In genomic region chr12:3034067-3034750, GRCh38 we compare ENCODE assay signal across 8 cellular contexts. TPM values are rescaled to one million over a fixed set of nuclear protein-coding genes. Genes with fewer than 3 reads are reported as not detected.
DNase-seq lines count a peak whose midpoint lies in the region; ATAC-seq, FAIRE-seq and TF ChIP-seq lines count a peak whose summit lies in the region.

No MANE protein-coding gene starts in this region.

- intact Hi-C loops in activated CD4-positive, alpha-beta T cell treated with anti-CD3 and anti-CD28 coated beads for 36 hours (cut with DNase I, micrococcal nuclease), result no loop called here

- POLR2A ChIA-PET in activated CD4-positive, alpha-beta T cell treated with anti-CD3 and anti-CD28 coated beads for 36 hours (lab: Charles Lee), result no interaction called here

- in situ Hi-C loops in brain microvascular endothelial cell (cut with HindIII; ENCODE audit: low pct_ligation_motif_present, low sequenced_read_pairs), result no loop called here

- peak; percentile 93 for TF ChIP-seq CTCF in brain microvascular endothelial cell (IDR thresholded peaks at IDR 0.05; ENCODE audit: low read depth, low read length, missing control alignments)

- no peaks in the 10 kb centered on the region for H3K4me1 Mint-ChIP-seq in activated CD4-positive, alpha-beta T cell treated with anti-CD3 and anti-CD28 coated beads for 36 hours

- FAIRE-seq in RCC 7860 (lab: Jason Lieb, UNC), result no peak

- no peaks in the 10 kb centered on the region for H3K27me3 ChIP-seq in brain microvascular endothelial cell (replicated peaks)

- no peaks in the 10 kb centered on the region for H3K36me3 Mint-ChIP-seq in activated CD4-positive, alpha-beta T cell treated with anti-CD3 and anti-CD28 coated beads for 36 hours (ENCODE audit: low read depth)

- H3K27ac Mint-ChIP-seq in activated CD4-positive, alpha-beta T cell treated with anti-CD3 and anti-CD28 coated beads for 36 hours, result no peak overlapping the region

- H3K4me3 ChIP-seq in brain microvascular endothelial cell (ENCODE audit: low read depth, low read length), result no peak overlapping the region

- peak; percentile 92 for ATAC-seq in activated CD4-positive, alpha-beta T cell treated with anti-CD3 and anti-CD28 coated beads for 36 hours

- peak; percentile 72 for DNase-seq in activated CD4-positive, alpha-beta T cell treated with anti-CD3 and anti-CD28 coated beads for 36 hours
- no peak for DNase-seq in activated CD4-positive, alpha-beta T cell treated with anti-CD3 and anti-CD28 coated beads, Interleukin-2, amount 50 U/mL, for 4 hours
- DNase-seq in HUDEP-2 (lab: John Stamatoyannopoulos, UW; ENCODE audit: unreplicated experiment in 76 of 76) (peak in 59 of 76 experiments; percentile 4 to 73 (median 36)), RPMI7951 (ENCODE audit: low read depth) (peak; percentile 39), brain microvascular endothelial cell (peak; percentile 80), iris pigment epithelial cell (ENCODE audit: low read depth) (peak; percentile 78), RCC 7860 (ENCODE audit: low spot score) (no peak)
- DNase-seq in stimulated activated CD4-positive, alpha-beta T cell treated with anti-CD3 and anti-CD28 coated beads, Interleukin-15, amount 100 ng/mL, for 24 hours, result peak; percentile 70

- no peak overlapping the region for H3K27ac ChIP-seq in brain microvascular endothelial cell

- H3K9me3 Mint-ChIP-seq in activated CD4-positive, alpha-beta T cell treated with anti-CD3 and anti-CD28 coated beads for 36 hours (ENCODE audit: low read depth), result no peaks in the 10 kb centered on the region

- no peak overlapping the region for H3K4me3 Mint-ChIP-seq in activated CD4-positive, alpha-beta T cell treated with anti-CD3 and anti-CD28 coated beads for 36 hours

- H3K27me3 Mint-ChIP-seq in activated CD4-positive, alpha-beta T cell treated with anti-CD3 and anti-CD28 coated beads for 36 hours, result peaks cover 2% of the 10 kb centered on the region

- H3K36me3 ChIP-seq in brain microvascular endothelial cell (replicated peaks), result peaks cover 4% of the 10 kb centered on the region

- CTCF ChIA-PET in activated CD4-positive, alpha-beta T cell treated with anti-CD3 and anti-CD28 coated beads for 36 hours (lab: Charles Lee), result interaction anchor here (0.6 to 1.6 kb wide), 8 partner anchors 12 to 437 kb away, joined by 3 to 7 read pairs (median 3); no protein-coding TSS in a partner anchor

RNA-seq across cellular contexts. Expression of gene TSPAN9, which starts 43.0 kb away (rescaled TPM):
- 1 to 10 TPM in 1 of 2 experiments, under 1 TPM in 1; 0.82 to 1.3 TPM for total RNA-seq in activated CD4-positive, alpha-beta T cell treated with anti-CD3 and anti-CD28 coated beads for 36 hours
- 37.6 and 42.0 TPM in 2 replicates for total RNA-seq in RPMI7951 (2014; rRNA removed; shearing (Covaris generic))

Comparison
In these comparisons a context has a peak if more than half of its experiments do, and no peak if none do; other contexts are left out.
1. DNase-seq: peak in activated CD4-positive, alpha-beta T cell treated with anti-CD3 and anti-CD28 coated beads for 36 hours (single experiment), HUDEP-2 (59 of 76), RPMI7951 (single experiment), brain microvascular endothelial cell (single experiment), iris pigment epithelial cell (single experiment) and stimulated activated CD4-positive, alpha-beta T cell treated with anti-CD3 and anti-CD28 coated beads, Interleukin-15, amount 100 ng/mL, for 24 hours (single experiment); none in activated CD4-positive, alpha-beta T cell treated with anti-CD3 and anti-CD28 coated beads, Interleukin-2, amount 50 U/mL, for 4 hours (0 of 2) and RCC 7860 (single experiment).
2. RNA of gene TSPAN9, which starts 43.0 kb away (total RNA-seq): 37.6 to 42.0 TPM in RPMI7951; 0.82 to 1.3 TPM in activated CD4-positive, alpha-beta T cell treated with anti-CD3 and anti-CD28 coated beads for 36 hours; every median in the first group is over 10 times any median in the second.